Comparison of ENCODE assay signal across 16 cellular contexts in genomic region chr16:54417384-54417783, GRCh38.
DNase-seq lines count a peak whose midpoint lies in the region; ATAC-seq and TF ChIP-seq lines count a peak whose summit lies in the region.
"Had no signal": no experiment of that assay in that cellular context is flagged by ENCODE, and none has a peak within 500 bp of the region (broad histone marks: within the 10 kb centered on the region; RNA-seq: fewer than 3 reads in every experiment).

No MANE protein-coding gene starts in this region.

- H3K27me3 Mint-ChIP-seq in activated T-helper 2 cell treated with anti-CD3 and anti-CD28 coated beads, Interferon-gamma antibody, Interleukin-2, Interleukin-4, amounts not matched to agents 10 μg/mL and 5 μg/mL and 100 μg/mL, durations not matched to agents 14 hours and 24 hours and 36 hours (ENCODE audit: low read depth): no peaks in the 10 kb centered on the region

- H3K36me3 Mint-ChIP-seq in activated T-helper 2 cell treated with anti-CD3 and anti-CD28 coated beads, Interferon-gamma antibody, Interleukin-2, Interleukin-4, amounts not matched to agents 10 μg/mL and 5 μg/mL and 100 μg/mL, durations not matched to agents 14 hours and 24 hours and 36 hours (ENCODE audit: low read depth): no peaks in the 10 kb centered on the region
- H3K36me3 Mint-ChIP-seq: CD4-positive, alpha-beta memory T cell had no signal

- H3K4me1 Mint-ChIP-seq in activated T-helper 2 cell treated with anti-CD3 and anti-CD28 coated beads, Interferon-gamma antibody, Interleukin-2, Interleukin-4, amounts not matched to agents 10 μg/mL and 5 μg/mL and 100 μg/mL, durations not matched to agents 14 hours and 24 hours and 36 hours (ENCODE audit: low read depth): peaks cover 1% of the 10 kb centered on the region
- H3K4me1 Mint-ChIP-seq: CD4-positive, alpha-beta memory T cell; H9 had no signal

- peaks cover 0 to 18% of the 10 kb centered on the region in 2 donors for H3K27me3 ChIP-seq in left lung
- H3K27me3 ChIP-seq: BE2C had no signal

- no peak overlapping the region for H3K4me3 ChIP-seq in left lung
- H3K4me3 ChIP-seq: A549 had no signal

- H3K4me3 Mint-ChIP-seq in activated T-helper 2 cell treated with anti-CD3 and anti-CD28 coated beads, Interferon-gamma antibody, Interleukin-2, Interleukin-4, amounts not matched to agents 10 μg/mL and 5 μg/mL and 100 μg/mL, durations not matched to agents 14 hours and 24 hours and 36 hours (ENCODE audit: low read depth): no peak overlapping the region
- H3K4me3 Mint-ChIP-seq: CD4-positive, alpha-beta memory T cell; H9 had no signal

- peak; percentile 57 for ATAC-seq in left lung
- ATAC-seq: A549 had no signal

- H3K27ac Mint-ChIP-seq in activated T-helper 2 cell treated with anti-CD3 and anti-CD28 coated beads, Interferon-gamma antibody, Interleukin-2, Interleukin-4, amounts not matched to agents 10 μg/mL and 5 μg/mL and 100 μg/mL, durations not matched to agents 14 hours and 24 hours and 36 hours: no peak overlapping the region
- H3K27ac Mint-ChIP-seq: CD4-positive, alpha-beta memory T cell; H9 had no signal

- no peak for TF ChIP-seq CTCF in left lung (IDR thresholded peaks at IDR 0.05)

- no peaks in the 10 kb centered on the region for H3K9me3 ChIP-seq in left lung
- H3K9me3 ChIP-seq: A549, BE2C had no signal

- H3K27ac ChIP-seq in left lung: peak overlapping the region; percentile 13 to 41
- H3K27ac ChIP-seq: A549, C4-2B had no signal

- DNase-seq in DMS79 (lab: John Stamatoyannopoulos, UW) (peak; percentile 5), NCI-H1105 treated with DMSO at 0.1 percent for 48 hours (lab: John Stamatoyannopoulos, UW) (peak; percentile 75), left lung (no peak), putamen (ENCODE audit: low spot score) (peak; percentile 9), kidney tubule cell (ENCODE audit: low spot score) (no peak), NCI-H1436 (lab: John Stamatoyannopoulos, UW) (no peak), retina (no peak)
- DNase-seq in activated T-helper 2 cell treated with anti-CD3 and anti-CD28 coated beads, Interferon-gamma antibody, Interleukin-2, Interleukin-4, amounts not matched to agents 10 μg/mL and 5 μg/mL and 100 μg/mL, durations not matched to agents 14 hours and 24 hours and 36 hours (ENCODE audit: low spot score): no peak
- DNase-seq: BE2C; CD4-positive, alpha-beta memory T cell; DND-41; GDM1; GOT3; H9 had no signal

- no peaks in the 10 kb centered on the region for H3K9me3 Mint-ChIP-seq in activated T-helper 2 cell treated with anti-CD3 and anti-CD28 coated beads, Interferon-gamma antibody, Interleukin-2, Interleukin-4, amounts not matched to agents 10 μg/mL and 5 μg/mL and 100 μg/mL, durations not matched to agents 14 hours and 24 hours and 36 hours
- H3K9me3 Mint-ChIP-seq: CD4-positive, alpha-beta memory T cell had no signal

- no peaks in the 10 kb centered on the region for H3K36me3 ChIP-seq in left lung
- H3K36me3 ChIP-seq: BE2C had no signal

- intact Hi-C loops in left lung (cut with DNase I): no loop called here
- intact Hi-C loops in activated T-helper 2 cell treated with anti-CD3 and anti-CD28 coated beads, Interferon-gamma antibody, Interleukin-2, Interleukin-4, amounts not matched to agents 10 μg/mL and 5 μg/mL and 100 μg/mL, durations not matched to agents 14 hours and 24 hours and 36 hours (cut with micrococcal nuclease): no loop called here

- H3K4me1 ChIP-seq in left lung: peaks cover 0 to 2% of the 10 kb centered on the region in 2 donors
- H3K4me1 ChIP-seq: A549, BE2C had no signal

Comparison
In these comparisons a context has a peak if more than half of its experiments do, and no peak if none do; other contexts are left out.
1. DNase-seq: peak in DMS79 (single experiment), NCI-H1105 treated with DMSO at 0.1 percent for 48 hours (single experiment) and putamen (single experiment); none in left lung (0 of 2), kidney tubule cell (single experiment), NCI-H1436 (single experiment), retina (single experiment) and activated T-helper 2 cell treated with anti-CD3 and anti-CD28 coated beads, Interferon-gamma antibody, Interleukin-2, Interleukin-4, amounts not matched to agents 10 μg/mL and 5 μg/mL and 100 μg/mL, durations not matched to agents 14 hours and 24 hours and 36 hours (single experiment).